Comparison of ENCODE assay signal across 1 cellular context in the genomic region with DNA sequence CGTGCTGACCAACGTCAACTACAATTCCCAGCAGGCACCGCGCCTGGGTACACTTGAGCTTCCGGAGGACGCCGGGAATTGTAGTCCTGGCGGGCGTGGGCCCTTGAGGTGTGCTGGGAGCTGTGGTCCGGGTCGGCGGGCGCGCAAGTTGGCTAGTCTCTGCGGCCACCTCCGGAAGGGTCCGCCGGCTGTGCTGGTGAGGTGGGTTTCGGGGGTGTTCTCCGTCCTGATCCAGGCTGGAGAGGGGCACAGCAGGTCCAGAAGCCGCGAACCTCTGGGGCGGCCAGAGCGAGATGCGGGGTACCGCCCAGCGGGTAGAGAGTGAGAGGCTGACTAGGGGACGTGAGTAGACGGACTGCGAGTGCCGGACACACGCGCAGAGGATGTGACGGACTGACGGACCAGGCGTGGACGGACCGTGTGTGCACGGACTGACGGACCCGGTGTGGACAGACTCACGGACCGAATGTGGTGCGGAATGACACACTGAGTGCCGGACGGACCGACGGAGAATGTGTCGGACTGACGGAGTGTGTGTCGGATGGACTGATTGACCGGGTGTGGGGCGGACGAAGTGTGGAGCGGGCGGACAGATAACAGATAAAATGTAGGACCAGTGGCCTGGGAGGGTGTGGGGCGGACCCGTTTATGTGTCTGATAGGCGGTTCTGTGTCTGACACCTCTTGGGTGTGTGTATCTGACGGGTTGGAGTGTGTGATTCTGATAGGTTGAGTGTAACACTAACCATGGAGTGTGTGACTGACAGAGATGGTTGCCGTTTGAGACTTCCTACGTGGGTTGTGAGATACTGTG.
TF ChIP-seq lines count a peak whose summit lies in the region.

A gene (plus strand): TSS at position 81 of the 813 bp plus-strand sequence. CDS start 7,809 bp downstream, outside the sequence.

TF ChIP-seq in SK-N-SH treated with all-trans-retinoic acid at 6 μM for 48 hours, 23 proteins besides CTCF, POLR2A, EP300 and RAD21 (continued from another document):
- TF ChIP-seq, protein P1, sequence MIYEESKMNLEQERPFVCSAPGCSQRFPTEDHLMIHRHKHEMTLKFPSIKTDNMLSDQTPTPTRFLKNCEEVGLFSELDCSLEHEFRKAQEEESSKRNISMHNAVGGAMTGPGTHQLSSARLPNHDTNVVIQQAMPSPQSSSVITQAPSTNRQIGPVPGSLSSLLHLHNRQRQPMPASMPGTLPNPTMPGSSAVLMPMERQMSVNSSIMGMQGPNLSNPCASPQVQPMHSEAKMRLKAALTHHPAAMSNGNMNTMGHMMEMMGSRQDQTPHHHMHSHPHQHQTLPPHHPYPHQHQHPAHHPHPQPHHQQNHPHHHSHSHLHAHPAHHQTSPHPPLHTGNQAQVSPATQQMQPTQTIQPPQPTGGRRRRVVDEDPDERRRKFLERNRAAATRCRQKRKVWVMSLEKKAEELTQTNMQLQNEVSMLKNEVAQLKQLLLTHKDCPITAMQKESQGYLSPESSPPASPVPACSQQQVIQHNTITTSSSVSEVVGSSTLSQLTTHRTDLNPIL (CRISPR knock-in tag; IDR thresholded peaks at IDR 0.05; ENCODE audit: low read depth): no peak
- TF ChIP-seq, protein P2, sequence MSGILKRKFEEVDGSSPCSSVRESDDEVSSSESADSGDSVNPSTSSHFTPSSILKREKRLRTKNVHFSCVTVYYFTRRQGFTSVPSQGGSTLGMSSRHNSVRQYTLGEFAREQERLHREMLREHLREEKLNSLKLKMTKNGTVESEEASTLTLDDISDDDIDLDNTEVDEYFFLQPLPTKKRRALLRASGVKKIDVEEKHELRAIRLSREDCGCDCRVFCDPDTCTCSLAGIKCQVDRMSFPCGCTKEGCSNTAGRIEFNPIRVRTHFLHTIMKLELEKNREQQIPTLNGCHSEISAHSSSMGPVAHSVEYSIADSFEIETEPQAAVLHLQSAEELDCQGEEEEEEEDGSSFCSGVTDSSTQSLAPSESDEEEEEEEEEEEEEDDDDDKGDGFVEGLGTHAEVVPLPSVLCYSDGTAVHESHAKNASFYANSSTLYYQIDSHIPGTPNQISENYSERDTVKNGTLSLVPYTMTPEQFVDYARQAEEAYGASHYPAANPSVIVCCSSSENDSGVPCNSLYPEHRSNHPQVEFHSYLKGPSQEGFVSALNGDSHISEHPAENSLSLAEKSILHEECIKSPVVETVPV (CRISPR knock-in tag; IDR thresholded peaks at IDR 0.05): no peak
- no peak for TF ChIP-seq TOX (CRISPR knock-in tag; IDR thresholded peaks at IDR 0.05; ENCODE audit: borderline replicate concordance)
